In the genomic region with DNA sequence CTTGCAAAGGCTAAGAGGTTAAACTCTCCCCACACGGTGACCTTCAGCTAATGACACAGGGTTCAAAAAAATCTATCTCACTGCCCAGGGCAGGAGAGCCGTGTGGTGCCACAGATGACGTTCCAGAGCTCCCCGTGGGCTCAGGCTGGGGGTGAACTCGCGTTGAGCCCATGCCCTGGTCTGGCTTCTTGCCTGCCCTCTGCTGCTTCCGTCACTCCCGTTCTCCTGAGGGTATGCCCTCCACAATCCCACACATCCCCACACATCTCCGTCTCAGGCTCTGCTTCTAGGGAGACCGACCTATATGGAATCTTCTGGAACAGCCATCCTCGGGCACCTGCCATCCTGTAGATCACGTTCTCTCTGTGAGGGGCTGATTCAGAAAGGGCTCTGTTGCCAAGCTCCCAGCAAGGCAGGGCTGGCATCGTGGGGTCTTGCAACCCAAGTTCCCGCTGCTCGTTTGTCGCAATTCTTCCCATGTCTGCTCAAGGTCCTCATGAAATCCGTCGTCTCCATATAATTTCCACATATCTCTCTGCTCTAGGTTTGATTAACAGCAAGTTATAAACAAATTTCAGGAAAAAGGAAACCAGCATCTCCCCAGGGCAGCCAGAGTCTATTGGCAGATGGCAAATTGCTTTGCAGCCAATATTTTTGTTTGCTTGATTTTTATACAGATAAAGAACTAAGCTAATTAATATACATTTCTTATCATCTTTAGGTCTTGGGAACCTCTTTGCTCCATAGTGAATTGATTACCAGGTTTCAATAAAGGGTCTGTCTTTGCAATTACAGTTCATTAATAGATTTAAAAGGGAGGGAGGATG, we compare ENCODE assay signal across 13 cellular contexts.
"Had no signal": no experiment of that assay in that cellular context is flagged by ENCODE, and none has a peak within 500 bp of the region (broad histone marks: within the 10 kb centered on the region; RNA-seq: fewer than 3 reads in every experiment).

No MANE protein-coding gene starts in this region.

- H3K4me3 ChIP-seq: esophagus squamous epithelium, heart right ventricle had no signal

- H3K4me1 ChIP-seq: esophagus squamous epithelium, foreskin keratinocyte, heart right ventricle had no signal

- ATAC-seq: activated T-cell treated with anti-CD3 and anti-CD28 coated beads, Interleukin-2, amount 50 U/mL, for 4 hours; foreskin keratinocyte; heart right ventricle; left ventricle myocardium superior; right cardiac atrium; stimulated activated memory B cell treated with anti-CD40 and anti-IgM and Interleukin-4, amounts not matched to agents 10 μg/mL and 1 μg/mL and 100 μg/mL, for 72 hours had no signal

- H3K36me3 ChIP-seq: esophagus squamous epithelium, heart right ventricle, neutrophil had no signal

- H3K27ac ChIP-seq: esophagus squamous epithelium, foreskin keratinocyte, heart right ventricle, neutrophil had no signal

- DNase-seq: activated B cell treated with CpG ODN at 0.5 μM for 24 hours; activated CD4-positive, alpha-beta T cell treated with anti-CD3 and anti-CD28 coated beads, Interleukin-2, amount 10 ng/mL, durations not matched to agents 7 days and 5 days; activated T-cell treated with anti-CD3 and anti-CD28 coated beads, Interleukin-2, amount 50 U/mL, for 4 hours; esophagus squamous epithelium; foreskin keratinocyte; heart right ventricle; left ventricle myocardium superior; naive B cell; right cardiac atrium; stimulated activated CD4-positive, alpha-beta T cell treated with anti-CD3 and anti-CD28 coated beads, Interleukin-1b, Interleukin-23, amount 100 ng/mL, for 48 hours; trophoblast cell had no signal

- H3K9me3 ChIP-seq: esophagus squamous epithelium, neutrophil had no signal
